Comparison of ENCODE assay signal across 1 cellular context in the genomic region with DNA sequence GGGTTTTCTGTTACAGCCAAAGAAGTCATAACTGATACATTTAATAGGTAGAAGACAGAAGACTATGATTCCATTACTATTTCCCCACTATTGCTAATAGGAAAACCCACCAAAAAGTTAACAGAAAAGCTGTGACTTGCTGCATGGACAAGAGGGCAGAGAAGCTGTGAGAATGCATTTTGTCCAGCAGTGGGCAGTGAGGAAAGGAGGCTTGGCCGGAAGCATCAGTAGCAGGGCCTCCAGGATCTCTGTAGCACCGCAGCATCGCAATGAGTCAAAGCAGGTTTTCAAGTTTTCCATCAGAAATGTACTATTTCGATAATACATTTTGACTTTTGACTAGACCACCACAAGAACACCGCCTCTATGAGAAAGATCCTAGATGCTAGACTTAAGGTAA.
TF ChIP-seq lines count a peak whose summit lies in the region.

No MANE protein-coding gene starts in this region.

TF ChIP-seq in GM23338, 12 proteins besides CTCF, POLR2A, EP300 and RAD21 (continued from another document):
- TF ChIP-seq, protein P1, sequence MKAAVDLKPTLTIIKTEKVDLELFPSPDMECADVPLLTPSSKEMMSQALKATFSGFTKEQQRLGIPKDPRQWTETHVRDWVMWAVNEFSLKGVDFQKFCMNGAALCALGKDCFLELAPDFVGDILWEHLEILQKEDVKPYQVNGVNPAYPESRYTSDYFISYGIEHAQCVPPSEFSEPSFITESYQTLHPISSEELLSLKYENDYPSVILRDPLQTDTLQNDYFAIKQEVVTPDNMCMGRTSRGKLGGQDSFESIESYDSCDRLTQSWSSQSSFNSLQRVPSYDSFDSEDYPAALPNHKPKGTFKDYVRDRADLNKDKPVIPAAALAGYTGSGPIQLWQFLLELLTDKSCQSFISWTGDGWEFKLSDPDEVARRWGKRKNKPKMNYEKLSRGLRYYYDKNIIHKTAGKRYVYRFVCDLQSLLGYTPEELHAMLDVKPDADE (IDR thresholded peaks at IDR 0.05) = no peak
- TF ChIP-seq STAT1 (IDR thresholded peaks at IDR 0.05; ENCODE audit: unreplicated experiment) (no peak), ZNF462 (CRISPR knock-in tag; IDR thresholded peaks at IDR 0.05) (no peak), JUNB (IDR thresholded peaks at IDR 0.05; ENCODE audit: unreplicated experiment) (no peak)
